In the genomic region with DNA sequence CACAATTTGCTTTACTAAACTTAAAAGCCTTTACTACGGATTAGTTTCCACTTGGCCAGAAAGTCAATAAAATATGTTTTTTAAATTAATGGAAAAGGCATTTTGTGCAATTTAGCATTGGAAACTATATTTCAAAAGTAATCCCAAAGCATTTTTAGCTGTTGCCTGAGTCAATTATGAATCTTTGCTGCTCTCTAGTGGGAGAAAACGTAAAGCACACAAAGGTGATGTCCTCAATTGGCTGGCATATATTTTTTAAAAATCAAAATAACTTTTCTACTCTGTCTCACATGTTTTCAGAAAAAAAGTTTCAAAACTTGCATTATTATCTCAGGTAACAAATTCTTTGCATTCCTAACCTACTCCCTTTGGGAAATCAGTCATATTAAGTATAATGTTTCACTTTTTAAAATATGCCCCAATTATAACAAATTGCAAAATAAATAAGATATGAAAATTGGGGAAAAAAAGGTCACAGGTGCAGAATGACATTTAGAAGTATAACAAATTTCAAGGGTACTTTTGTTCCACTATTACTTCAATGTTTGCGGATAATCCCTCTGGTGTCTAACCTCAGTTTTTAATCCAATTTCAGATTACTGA, we compare ENCODE assay signal across 9 cellular contexts. TPM values are rescaled to one million over a fixed set of nuclear protein-coding genes. Genes with fewer than 3 reads are reported as not detected.
DNase-seq lines count a peak whose midpoint lies in the region; ATAC-seq, FAIRE-seq and TF ChIP-seq lines count a peak whose summit lies in the region.
"Had no signal": no experiment of that assay in that cellular context is flagged by ENCODE, and none has a peak within 500 bp of the region (broad histone marks: within the 10 kb centered on the region; RNA-seq: fewer than 3 reads in every experiment).

No MANE protein-coding gene starts in this region.

- DNase-seq in A673 (ENCODE audit: low spot score) (peak; percentile 49), NCI-H1092 (lab: John Stamatoyannopoulos, UW) (peak; percentile 28), astrocyte of the hippocampus (ENCODE audit: low read depth, low spot score) (peak; percentile 63), kidney (no peak), GDM1 (lab: John Stamatoyannopoulos, UW) (no peak)
- DNase-seq in activated naive CD4-positive, alpha-beta T cell treated with anti-CD3 and anti-CD28 coated beads, Interleukin-2, amount 10 ng/mL, durations not matched to agents 7 days and 5 days, result no peak

- FAIRE-seq in G401.6 (lab: Jason Lieb, UNC) (peak; percentile 91), kidney (lab: Jason Lieb, UNC) (peak; percentile 89)

- H3K9ac ChIP-seq in kidney (ENCODE audit: low read length in 2 of 2), result no peak overlapping the region

- H3K4me3 ChIP-seq in A673 (ENCODE audit: low read depth, low read length, poor library complexity, severe bottlenecking) (no peak overlapping the region), kidney (ENCODE audit: low read length in 2 of 2) (no peak overlapping the region)

- H3K27ac ChIP-seq in A673 (ENCODE audit: low read depth, low read length, poor library complexity, severe bottlenecking), result no peak overlapping the region
- H3K27ac ChIP-seq in kidney (ENCODE audit: low read depth in 2 of 2, low read length in 2 of 2), result no peak overlapping the region

- H3K4me1 Mint-ChIP-seq in activated naive CD4-positive, alpha-beta T cell treated with anti-CD3 and anti-CD28 coated beads, Interleukin-2, amount 10 ng/mL, durations not matched to agents 7 days and 5 days, result no peaks in the 10 kb centered on the region

- H3K4me3 Mint-ChIP-seq in activated naive CD4-positive, alpha-beta T cell treated with anti-CD3 and anti-CD28 coated beads, Interleukin-2, amount 10 ng/mL, durations not matched to agents 7 days and 5 days, result no peak overlapping the region

- H3K27ac Mint-ChIP-seq in activated naive CD4-positive, alpha-beta T cell treated with anti-CD3 and anti-CD28 coated beads, Interleukin-2, amount 10 ng/mL, durations not matched to agents 7 days and 5 days, result no peak overlapping the region

- intact Hi-C loops in A673 (cut with micrococcal nuclease; ENCODE audit: unreplicated experiment) (loop anchor here (1.0 kb wide), 1 partner anchor 216 kb away; no protein-coding TSS in a partner anchor), kidney (cut with DNase I) (no loop called here)

- no peak for ATAC-seq in HG02840 (IDR thresholded peaks at IDR 0.05; ENCODE audit: low FRiP score, unreplicated experiment)

- H3K4me1 ChIP-seq in A673 (ENCODE audit: insufficient read depth, low read length, poor library complexity, severe bottlenecking), result no peaks in the 10 kb centered on the region
- no peaks in the 10 kb centered on the region for H3K4me1 ChIP-seq in kidney (ENCODE audit: control insufficient read depth in 1 of 2, insufficient read depth in 1 of 2, low read depth in 1 of 2, low read length in 2 of 2)

- CTCF ChIA-PET in A673 (lab: Charles Lee), result interaction anchor here (0.5 to 2.6 kb wide), 3 partner anchors 118 to 216 kb away, joined by 3 to 16 read pairs (median 13); no protein-coding TSS in a partner anchor
- CTCF ChIA-PET in activated naive CD4-positive, alpha-beta T cell treated with anti-CD3 and anti-CD28 coated beads, Interleukin-2, amount 10 ng/mL, durations not matched to agents 7 days and 5 days (lab: Charles Lee), result interaction anchor here (0.6 to 12.9 kb wide), 6 partner anchors 9 to 334 kb away, joined by 3 to 259 read pairs (median 5); a partner anchor contains a TSS

- H3K9me3 Mint-ChIP-seq in activated naive CD4-positive, alpha-beta T cell treated with anti-CD3 and anti-CD28 coated beads, Interleukin-2, amount 10 ng/mL, durations not matched to agents 7 days and 5 days, result no peaks in the 10 kb centered on the region

- no TSS peak for BruUV-seq in A673 (replicated peaks; lab: Mats Ljungman, UMichigan)

- H3K36me3 Mint-ChIP-seq in activated naive CD4-positive, alpha-beta T cell treated with anti-CD3 and anti-CD28 coated beads, Interleukin-2, amount 10 ng/mL, durations not matched to agents 7 days and 5 days, result no peaks in the 10 kb centered on the region

- no peaks in the 10 kb centered on the region for H3K36me3 ChIP-seq in A673 (ENCODE audit: insufficient read depth, low read length, poor library complexity, severe bottlenecking)
- H3K36me3 ChIP-seq in kidney (ENCODE audit: control insufficient read depth in 1 of 2, insufficient read depth in 2 of 2, low read length in 2 of 2), result no peaks in the 10 kb centered on the region

- peaks cover 5% of the 10 kb centered on the region for H3K27me3 Mint-ChIP-seq in activated naive CD4-positive, alpha-beta T cell treated with anti-CD3 and anti-CD28 coated beads, Interleukin-2, amount 10 ng/mL, durations not matched to agents 7 days and 5 days

- no peaks in the 10 kb centered on the region for H3K27me3 ChIP-seq in A673 (replicated peaks; ENCODE audit: insufficient read depth, low read depth, low read length, poor library complexity)

- H3K9me3 ChIP-seq in A673 (ENCODE audit: low read depth, low read length, poor library complexity, severe bottlenecking) (no peaks in the 10 kb centered on the region), kidney (ENCODE audit: control insufficient read depth in 1 of 2, low read length in 2 of 2) (no peaks in the 10 kb centered on the region)

- POLR2A ChIA-PET in A673 (lab: Charles Lee; ENCODE audit: low non-redundant PET), result no interaction called here

- TF ChIP-seq CTCF in A673 (conservative IDR thresholded peaks at IDR 0.05; ENCODE audit: low read depth, low read length), result peak; percentile 78
- TF ChIP-seq CTCF in kidney (IDR thresholded peaks at IDR 0.05; ENCODE audit: borderline replicate concordance, extremely low read depth, insufficient read depth), result peak; percentile 55

RNA-seq across cellular contexts. Expression of a gene that starts 47.2 kb away (rescaled TPM):
- total RNA-seq in A673 (2021) (not detected in 2 replicates), kidney (not detected)
- not detected for polyA plus RNA-seq in kidney (ENCODE audit: insufficient read depth, low read depth, low replicate concordance)
- total RNA-seq: urinary bladder had no signal
- polyA plus RNA-seq: urinary bladder had no signal

Comparison
In these comparisons a context has a peak if more than half of its experiments do, and no peak if none do; other contexts are left out.
1. DNase-seq: peak in A673 (single experiment), NCI-H1092 (single experiment) and astrocyte of the hippocampus (single experiment); none in kidney (single experiment), GDM1 (single experiment) and activated naive CD4-positive, alpha-beta T cell treated with anti-CD3 and anti-CD28 coated beads, Interleukin-2, amount 10 ng/mL, durations not matched to agents 7 days and 5 days (single experiment).